Comparison of ENCODE assay signal across 10 cellular contexts in genomic region chr11:67406969-67407699, GRCh38.
A peak's percentile ranks its signal among the peaks of the same experiment; 100 is the strongest.
DNase-seq lines count a peak whose midpoint lies in the region; ATAC-seq and TF ChIP-seq lines count a peak whose summit lies in the region.
"Had no signal": no experiment of that assay in that cellular context is flagged by ENCODE, and none has a peak within 500 bp of the region (broad histone marks: within the 10 kb centered on the region; RNA-seq: fewer than 3 reads in every experiment).

No MANE protein-coding gene starts in this region.

- no peaks in the 10 kb centered on the region for H3K27me3 Mint-ChIP-seq in stimulated activated naive CD8-positive, alpha-beta T cell treated with anti-CD3 and anti-CD28 coated beads, Interleukin-15, amount 100 ng/mL, for 72 hours

- H3K4me3 Mint-ChIP-seq in stimulated activated naive CD8-positive, alpha-beta T cell treated with anti-CD3 and anti-CD28 coated beads, Interleukin-15, amount 100 ng/mL, for 72 hours, result peak overlapping the region; percentile 95 to 98

- no peak overlapping the region for H3K4me3 ChIP-seq in epithelial cell of esophagus (ENCODE audit: low read length)
- H3K4me3 ChIP-seq: thyroid gland had no signal

- H3K4me1 Mint-ChIP-seq in stimulated activated naive CD8-positive, alpha-beta T cell treated with anti-CD3 and anti-CD28 coated beads, Interleukin-15, amount 100 ng/mL, for 72 hours, result peaks cover 90% of the 10 kb centered on the region

- DNase-seq in activated T-cell treated with anti-CD3 and anti-CD28 coated beads, Interleukin-2, amount 50 U/mL, for 1 hour, result peak; percentile 52
- no peak for DNase-seq in activated T-cell treated with anti-CD3 and anti-CD28 coated beads for 4 hours
- DNase-seq in epithelial cell of esophagus (ENCODE audit: low read depth), result no peak
- DNase-seq in stimulated activated naive CD8-positive, alpha-beta T cell treated with anti-CD3 and anti-CD28 coated beads, Interleukin-15, amount 100 ng/mL, for 72 hours, result no peak
- DNase-seq: activated gamma-delta T cell, thyroid gland had no signal

- peak; percentile 17 for TF ChIP-seq CTCF in epithelial cell of esophagus (IDR thresholded peaks at IDR 0.05; ENCODE audit: insufficient read depth, low read depth, low read length, missing control alignments)

- no peaks in the 10 kb centered on the region for H3K9me3 Mint-ChIP-seq in stimulated activated naive CD8-positive, alpha-beta T cell treated with anti-CD3 and anti-CD28 coated beads, Interleukin-15, amount 100 ng/mL, for 72 hours

- H3K27ac Mint-ChIP-seq in stimulated activated naive CD8-positive, alpha-beta T cell treated with anti-CD3 and anti-CD28 coated beads, Interleukin-15, amount 100 ng/mL, for 72 hours, result peak overlapping the region; percentile 74 to 95

- peak; percentile 19; the same call in 2 of the 3 replicates for ATAC-seq in SK-N-SH treated with all-trans-retinoic acid at 6 μM for 48 hours
- ATAC-seq in stimulated activated naive CD8-positive, alpha-beta T cell treated with anti-CD3 and anti-CD28 coated beads, Interleukin-15, amount 100 ng/mL, for 72 hours, result no peak
- ATAC-seq in GM19324 (IDR thresholded peaks at IDR 0.05; ENCODE audit: low FRiP score, unreplicated experiment), result no peak
- no peak for ATAC-seq in GM21737 (IDR thresholded peaks at IDR 0.05; ENCODE audit: unreplicated experiment)
- ATAC-seq in GM21367 (IDR thresholded peaks at IDR 0.05; ENCODE audit: unreplicated experiment), result no peak

TF ChIP-seq in SK-N-SH treated with all-trans-retinoic acid at 6 μM for 48 hours, 23 proteins besides CTCF, POLR2A, EP300 and RAD21:
- no peak for TF ChIP-seq CSDC2 (CRISPR knock-in tag; IDR thresholded peaks at IDR 0.05)
- TF ChIP-seq ZNF8 (CRISPR knock-in tag; IDR thresholded peaks at IDR 0.05), result no peak
- TF ChIP-seq ZFP3 (CRISPR knock-in tag; IDR thresholded peaks at IDR 0.05), result no peak
- no peak for TF ChIP-seq PATZ1 (CRISPR knock-in tag; IDR thresholded peaks at IDR 0.05; ENCODE audit: borderline replicate concordance)
- TF ChIP-seq TCF4 (CRISPR knock-in tag; IDR thresholded peaks at IDR 0.05; ENCODE audit: borderline replicate concordance), result no peak
- no peak for TF ChIP-seq ZNF565 (CRISPR knock-in tag; conservative IDR thresholded peaks at IDR 0.05; ENCODE audit: low read depth)
